Comparison of ENCODE assay signal across 2 cellular contexts in the genomic region with DNA sequence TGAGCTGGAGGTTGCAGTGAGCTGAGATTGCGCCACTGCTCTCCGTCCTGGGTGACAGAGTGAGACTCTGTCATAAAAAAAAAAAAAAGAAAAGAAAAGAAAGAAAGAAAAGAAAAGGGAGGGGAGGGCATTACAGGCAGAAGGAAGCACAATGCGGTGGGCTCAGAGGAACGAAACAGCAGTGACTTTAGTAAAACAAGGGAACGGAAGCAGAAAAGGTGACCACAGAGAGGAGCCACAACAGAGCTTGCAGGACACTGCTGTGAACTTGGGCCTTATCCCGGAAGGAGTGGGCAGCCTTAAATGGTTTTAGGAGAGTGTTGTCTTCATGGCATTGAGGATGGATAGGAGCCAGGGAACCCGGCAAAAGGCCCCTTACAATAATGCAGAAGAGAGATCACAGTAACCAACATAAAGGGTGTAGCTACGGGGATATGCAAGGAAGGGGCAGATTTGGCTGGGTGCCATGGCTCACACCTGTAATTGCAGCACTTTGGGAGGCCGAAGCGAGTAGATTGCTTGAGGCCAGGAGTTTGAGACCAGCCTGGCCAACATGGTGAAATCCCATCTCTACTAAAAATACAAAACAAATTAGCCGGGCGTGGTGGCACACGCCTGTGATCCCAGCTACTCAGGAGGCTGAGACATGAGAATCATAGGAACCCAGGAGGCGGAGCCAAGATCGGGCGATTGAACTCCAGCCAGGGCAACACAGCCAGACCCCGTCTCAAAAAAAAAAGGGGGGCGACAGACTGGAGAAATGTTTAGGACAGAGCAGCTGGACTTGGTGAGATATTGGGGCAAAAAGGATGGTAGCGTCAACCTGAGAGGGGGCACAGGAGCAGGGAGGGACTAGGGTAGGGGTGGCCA.
TF ChIP-seq lines count a peak whose summit lies in the region.

No MANE protein-coding gene starts in this region.

TF ChIP-seq in HCT116, 20 proteins besides CTCF, POLR2A, EP300 and RAD21 (continued from another document):
- TF ChIP-seq, protein P1, sequence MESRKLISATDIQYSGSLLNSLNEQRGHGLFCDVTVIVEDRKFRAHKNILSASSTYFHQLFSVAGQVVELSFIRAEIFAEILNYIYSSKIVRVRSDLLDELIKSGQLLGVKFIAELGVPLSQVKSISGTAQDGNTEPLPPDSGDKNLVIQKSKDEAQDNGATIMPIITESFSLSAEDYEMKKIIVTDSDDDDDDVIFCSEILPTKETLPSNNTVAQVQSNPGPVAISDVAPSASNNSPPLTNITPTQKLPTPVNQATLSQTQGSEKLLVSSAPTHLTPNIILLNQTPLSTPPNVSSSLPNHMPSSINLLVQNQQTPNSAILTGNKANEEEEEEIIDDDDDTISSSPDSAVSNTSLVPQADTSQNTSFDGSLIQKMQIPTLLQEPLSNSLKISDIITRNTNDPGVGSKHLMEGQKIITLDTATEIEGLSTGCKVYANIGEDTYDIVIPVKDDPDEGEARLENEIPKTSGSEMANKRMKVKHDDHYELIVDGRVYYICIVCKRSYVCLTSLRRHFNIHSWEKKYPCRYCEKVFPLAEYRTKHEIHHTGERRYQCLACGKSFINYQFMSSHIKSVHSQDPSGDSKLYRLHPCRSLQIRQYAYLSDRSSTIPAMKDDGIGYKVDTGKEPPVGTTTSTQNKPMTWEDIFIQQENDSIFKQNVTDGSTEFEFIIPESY (IDR thresholded peaks at IDR 0.05; ENCODE audit: extremely low read depth, insufficient replicate concordance, low read length): no peak
- TF ChIP-seq, protein P2, sequence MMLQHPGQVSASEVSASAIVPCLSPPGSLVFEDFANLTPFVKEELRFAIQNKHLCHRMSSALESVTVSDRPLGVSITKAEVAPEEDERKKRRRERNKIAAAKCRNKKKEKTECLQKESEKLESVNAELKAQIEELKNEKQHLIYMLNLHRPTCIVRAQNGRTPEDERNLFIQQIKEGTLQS (IDR thresholded peaks at IDR 0.05): no peak

TF ChIP-seq in SK-N-SH treated with all-trans-retinoic acid at 6 μM for 48 hours, 23 proteins besides CTCF, POLR2A, EP300 and RAD21 (continued from another document):
- TF ChIP-seq, protein P3, sequence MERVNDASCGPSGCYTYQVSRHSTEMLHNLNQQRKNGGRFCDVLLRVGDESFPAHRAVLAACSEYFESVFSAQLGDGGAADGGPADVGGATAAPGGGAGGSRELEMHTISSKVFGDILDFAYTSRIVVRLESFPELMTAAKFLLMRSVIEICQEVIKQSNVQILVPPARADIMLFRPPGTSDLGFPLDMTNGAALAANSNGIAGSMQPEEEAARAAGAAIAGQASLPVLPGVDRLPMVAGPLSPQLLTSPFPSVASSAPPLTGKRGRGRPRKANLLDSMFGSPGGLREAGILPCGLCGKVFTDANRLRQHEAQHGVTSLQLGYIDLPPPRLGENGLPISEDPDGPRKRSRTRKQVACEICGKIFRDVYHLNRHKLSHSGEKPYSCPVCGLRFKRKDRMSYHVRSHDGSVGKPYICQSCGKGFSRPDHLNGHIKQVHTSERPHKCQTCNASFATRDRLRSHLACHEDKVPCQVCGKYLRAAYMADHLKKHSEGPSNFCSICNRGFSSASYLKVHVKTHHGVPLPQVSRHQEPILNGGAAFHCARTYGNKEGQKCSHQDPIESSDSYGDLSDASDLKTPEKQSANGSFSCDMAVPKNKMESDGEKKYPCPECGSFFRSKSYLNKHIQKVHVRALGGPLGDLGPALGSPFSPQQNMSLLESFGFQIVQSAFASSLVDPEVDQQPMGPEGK (CRISPR knock-in tag; IDR thresholded peaks at IDR 0.05; ENCODE audit: borderline replicate concordance): no peak
- TF ChIP-seq ZC3H10 (CRISPR knock-in tag; IDR thresholded peaks at IDR 0.05) (no peak), ESRRG (CRISPR knock-in tag; IDR thresholded peaks at IDR 0.05) (no peak), OSR1 (CRISPR knock-in tag; IDR thresholded peaks at IDR 0.05) (no peak)
